1 cellular context compared by ENCODE assay signal in genomic region chr16:15835136-15835878, GRCh38.
TF ChIP-seq lines count a peak whose summit lies in the region.

No MANE protein-coding gene starts in this region.

TF ChIP-seq in GM12878, 131 proteins besides CTCF, POLR2A, EP300 and RAD21 (continued from another document):
- TF ChIP-seq MEF2A (IDR thresholded peaks at IDR 0.05; ENCODE audit: insufficient read depth, low read depth, low read length) (0 out of 2 replicates have a peak, but pooled peaks have one; percentile 55), RUNX3 (IDR thresholded peaks at IDR 0.05; ENCODE audit: low read length) (peak; percentile 69)
